19 cellular contexts compared by ENCODE assay signal in genomic region chr1:51417496-51418383, GRCh38.
DNase-seq lines count a peak whose midpoint lies in the region; ATAC-seq and TF ChIP-seq lines count a peak whose summit lies in the region.
"Had no signal": no experiment of that assay in that cellular context is flagged by ENCODE, and none has a peak within 500 bp of the region (broad histone marks: within the 10 kb centered on the region; RNA-seq: fewer than 3 reads in every experiment).

No MANE protein-coding gene starts in this region.

- WGBS in right cardiac atrium: 70% methylated on average over 5 of the region's 5 CpGs

- H3K4me1 Mint-ChIP-seq in mesothelial cell of epicardium: peaks cover 23% of the 10 kb centered on the region

- no peak for TF ChIP-seq CTCF in cardiac fibroblast (IDR thresholded peaks at IDR 0.05; ENCODE audit: low read depth, low read length)
- TF ChIP-seq CTCF in mesothelial cell of epicardium (IDR thresholded peaks at IDR 0.05; ENCODE audit: unreplicated experiment): no peak
- TF ChIP-seq CTCF in BE2C (IDR thresholded peaks at IDR 0.05; ENCODE audit: low read depth, low read length): no peak

- peak overlapping the region; percentile 28 for H3K27ac Mint-ChIP-seq in mesothelial cell of epicardium
- H3K27ac Mint-ChIP-seq: activated naive CD4-positive, alpha-beta T cell treated with anti-CD3 and anti-CD28 coated beads, Interleukin-2, amount 50 U/mL, for 72 hours; WTC11 had no signal

- no peak for ATAC-seq in right cardiac atrium
- ATAC-seq in left ventricle myocardium superior: no peak
- ATAC-seq in GM18517 (IDR thresholded peaks at IDR 0.05; ENCODE audit: unreplicated experiment): no peak
- no peak for ATAC-seq in GM21576 (IDR thresholded peaks at IDR 0.05; ENCODE audit: unreplicated experiment)
- ATAC-seq: activated naive CD4-positive, alpha-beta T cell treated with anti-CD3 and anti-CD28 coated beads, Interleukin-2, amount 50 U/mL, for 72 hours; Panc1; T-cell; WTC11 had no signal

- no peaks in the 10 kb centered on the region for H3K27me3 ChIP-seq in right cardiac atrium (ENCODE audit: control insufficient read depth, insufficient read depth)
- no peaks in the 10 kb centered on the region for H3K27me3 ChIP-seq in BE2C

- H3K4me1 ChIP-seq in right cardiac atrium (ENCODE audit: control insufficient read depth, insufficient read depth, low read length) (peaks cover 2% of the 10 kb centered on the region), BE2C (no peaks in the 10 kb centered on the region)

- no peaks in the 10 kb centered on the region for H3K36me3 ChIP-seq in BE2C

- H3K4me3 Mint-ChIP-seq in mesothelial cell of epicardium: no peak overlapping the region
- H3K4me3 Mint-ChIP-seq: T-cell, WTC11 had no signal

- H3K27ac ChIP-seq in right cardiac atrium (ENCODE audit: low read length): peak overlapping the region; percentile 50

- H3K9me3 ChIP-seq in right cardiac atrium (ENCODE audit: control insufficient read depth, low read length) (no peaks in the 10 kb centered on the region), BE2C (no peaks in the 10 kb centered on the region)

- H3K4me3 ChIP-seq in right cardiac atrium (ENCODE audit: low read length): no peak overlapping the region
- no peak overlapping the region for H3K4me3 ChIP-seq in cardiac fibroblast (replicated peaks in 1 of 2; ENCODE audit: low read depth in 2 of 2, low read length in 2 of 2)
- no peak overlapping the region for H3K4me3 ChIP-seq in BE2C (ENCODE audit: low read depth, low read length)

- intact Hi-C loops in right cardiac atrium (cut with DNase I): no loop called here
- intact Hi-C loops in left ventricle myocardium superior (cut with micrococcal nuclease): no loop called here

- DNase-seq in right cardiac atrium (no peak), left ventricle myocardium superior (no peak), cardiac fibroblast (ENCODE audit: low read depth in 2 of 2) (peak; percentile 58 to 71), mesothelial cell of epicardium (ENCODE audit: low spot score in 2 of 2, unreplicated experiment in 2 of 2) (no peak), NCI-H2081 (lab: John Stamatoyannopoulos, UW) (no peak), BE2C (no peak)
- DNase-seq: cortex of kidney; DMS153; mammary epithelial cell; NCI-H1417 treated with DMSO at 0.1 percent for 48 hours; NCI-H526 treated with DMSO at 0.1 percent for 48 hours; occipital lobe; stimulated activated CD4-positive, alpha-beta T cell treated with anti-CD3 and anti-CD28 coated beads, Interleukin-12 subunit alpha, Interleukin-12 subunit beta, amount 100 ng/mL, for 4 hours; T-cell had no signal

- no peaks in the 10 kb centered on the region for H3K27me3 Mint-ChIP-seq in mesothelial cell of epicardium (ENCODE audit: low read depth)
- H3K27me3 Mint-ChIP-seq: T-cell had no signal

- peaks cover 17% of the 10 kb centered on the region for H3K36me3 Mint-ChIP-seq in mesothelial cell of epicardium
- H3K36me3 Mint-ChIP-seq: WTC11 had no signal

- H3K9me3 Mint-ChIP-seq in mesothelial cell of epicardium: no peaks in the 10 kb centered on the region
- H3K9me3 Mint-ChIP-seq: activated naive CD4-positive, alpha-beta T cell treated with anti-CD3 and anti-CD28 coated beads, Interleukin-2, amount 50 U/mL, for 72 hours; T-cell had no signal

Comparison
In these comparisons a context has a peak if more than half of its experiments do, and no peak if none do; other contexts are left out.
1. DNase-seq: peak in cardiac fibroblast (2 of 2); none in right cardiac atrium (0 of 3), left ventricle myocardium superior (single experiment), mesothelial cell of epicardium (0 of 2), NCI-H2081 (0 of 2) and BE2C (single experiment).